8 cellular contexts compared by ENCODE assay signal in the genomic region with DNA sequence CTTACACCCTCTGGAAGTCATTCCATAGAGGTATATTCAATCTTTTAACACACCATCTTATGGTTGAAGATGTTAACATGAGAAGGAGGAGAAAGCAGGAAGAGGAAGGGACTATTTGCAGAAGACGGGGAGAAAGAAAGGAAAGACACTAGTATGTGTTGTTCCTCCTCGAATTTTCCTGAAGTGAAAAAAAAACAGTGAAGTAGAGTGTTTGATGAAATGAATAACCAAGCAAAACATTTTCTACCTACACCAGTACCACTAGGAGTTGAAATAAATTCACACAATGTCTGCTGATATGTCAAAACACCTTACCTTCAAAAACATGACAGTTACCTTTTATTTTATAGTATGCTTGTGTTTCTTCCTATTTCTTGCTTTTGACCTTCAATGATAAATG. TPM values are rescaled to one million over a fixed set of nuclear protein-coding genes. Genes with fewer than 3 reads are reported as not detected.
DNase-seq lines count a peak whose midpoint lies in the region; ATAC-seq and TF ChIP-seq lines count a peak whose summit lies in the region.

No MANE protein-coding gene starts in this region.

- no peaks in the 10 kb centered on the region for H3K9me3 ChIP-seq in hepatocyte (ENCODE audit: low read depth)
- H3K9me3 ChIP-seq in stomach = no peaks in the 10 kb centered on the region

- H3K4me3 ChIP-seq in hepatocyte (peak overlapping the region; percentile 90), stomach (peak overlapping the region in 3 of 4 donors; percentile 81 to 97 (median 95))

- peaks cover 60% of the 10 kb centered on the region for H3K79me2 ChIP-seq in hepatocyte

- no peaks in the 10 kb centered on the region for H3K9me3 Mint-ChIP-seq in activated T-cell treated with anti-CD3 and anti-CD28 coated beads, Interleukin-2, amount 50 U/mL, for 4 hours
- H3K9me3 Mint-ChIP-seq in activated CD8-positive, alpha-beta T cell treated with anti-CD3 and anti-CD28 coated beads, Interleukin-2, amount 10 ng/mL, durations not matched to agents 7 days and 5 days (ENCODE audit: insufficient read depth) = no peaks in the 10 kb centered on the region

- no peaks in the 10 kb centered on the region for H3K27me3 ChIP-seq in hepatocyte
- no peaks in the 10 kb centered on the region for H3K27me3 ChIP-seq in stomach

- peak overlapping the region; percentile 88 for H2AFZ ChIP-seq in hepatocyte

- peak overlapping the region; percentile 100 for H3K27ac Mint-ChIP-seq in activated CD8-positive, alpha-beta T cell treated with anti-CD3 and anti-CD28 coated beads, Interleukin-2, amount 10 ng/mL, durations not matched to agents 7 days and 5 days

- TF ChIP-seq CTCF in hepatocyte (IDR thresholded peaks at IDR 0.05; ENCODE audit: poor library complexity) = no peak
- TF ChIP-seq CTCF in stomach (IDR thresholded peaks at IDR 0.05) = no peak

- POLR2A ChIA-PET in activated CD8-positive, alpha-beta T cell treated with anti-CD3 and anti-CD28 coated beads, Interleukin-2, amount 10 ng/mL, durations not matched to agents 7 days and 5 days (lab: Charles Lee) = no interaction called here

- H3K4me1 ChIP-seq in hepatocyte (ENCODE audit: insufficient read depth) (peaks cover 19% of the 10 kb centered on the region), stomach (peaks cover 17 to 45% (median 35%) of the 10 kb centered on the region in 4 donors)

- no peak for TF ChIP-seq POLR2A in stomach (IDR thresholded peaks at IDR 0.05)

- 58% methylated on average over 2 of the region's 2 CpGs for WGBS in hepatocyte (ENCODE audit: low lambda C conversion rate, missing lambda C conversion rate)
- 30 to 46% (median 44%) methylated on average over 2 of the region's 2 CpGs for WGBS in stomach, 5 donors

- no peaks in the 10 kb centered on the region for H3K27me3 Mint-ChIP-seq in activated T-cell treated with anti-CD3 and anti-CD28 coated beads, Interleukin-2, amount 50 U/mL, for 4 hours (ENCODE audit: low read depth)
- H3K27me3 Mint-ChIP-seq in activated CD8-positive, alpha-beta T cell treated with anti-CD3 and anti-CD28 coated beads, Interleukin-2, amount 10 ng/mL, durations not matched to agents 7 days and 5 days (ENCODE audit: low read depth) = no peaks in the 10 kb centered on the region

- no peaks in the 10 kb centered on the region for H3K9me2 ChIP-seq in hepatocyte (replicated peaks; ENCODE audit: insufficient read depth)

- CTCF ChIA-PET in activated CD8-positive, alpha-beta T cell treated with anti-CD3 and anti-CD28 coated beads, Interleukin-2, amount 10 ng/mL, durations not matched to agents 7 days and 5 days (lab: Charles Lee) = no interaction called here

- peaks cover 31% of the 10 kb centered on the region for H3K36me3 Mint-ChIP-seq in activated T-cell treated with anti-CD3 and anti-CD28 coated beads, Interleukin-2, amount 50 U/mL, for 4 hours (ENCODE audit: insufficient read depth)
- H3K36me3 Mint-ChIP-seq in activated CD8-positive, alpha-beta T cell treated with anti-CD3 and anti-CD28 coated beads, Interleukin-2, amount 10 ng/mL, durations not matched to agents 7 days and 5 days (ENCODE audit: low read depth) = peaks cover 49% of the 10 kb centered on the region

- peaks cover 18% of the 10 kb centered on the region for H4K20me1 ChIP-seq in hepatocyte (ENCODE audit: insufficient read depth, poor library complexity, severe bottlenecking)

- H3K4me3 Mint-ChIP-seq in activated T-cell treated with anti-CD3 and anti-CD28 coated beads, Interleukin-2, amount 50 U/mL, for 4 hours = peak overlapping the region; percentile 94
- H3K4me3 Mint-ChIP-seq in activated CD8-positive, alpha-beta T cell treated with anti-CD3 and anti-CD28 coated beads, Interleukin-2, amount 10 ng/mL, durations not matched to agents 7 days and 5 days = peak overlapping the region; percentile 100

- DNase-seq in activated T-cell treated with anti-CD3 and anti-CD28 coated beads, Interleukin-2, amount 50 U/mL, for 4 hours = no peak
- DNase-seq in activated T-cell treated with anti-CD3 and anti-CD28 coated beads for 4 hours (no peak), hepatocyte (ENCODE audit: low spot score) (no peak), stomach (no peak), D341Med (ENCODE audit: low spot score) (no peak)
- no peak for DNase-seq in activated CD8-positive, alpha-beta T cell treated with anti-CD3 and anti-CD28 coated beads, Interleukin-2, amount 10 ng/mL, durations not matched to agents 7 days and 5 days
- no peak for DNase-seq in activated CD8-positive, alpha-beta memory T cell treated with anti-CD3 and anti-CD28 coated beads, Interleukin-2, amount 50 U/mL, for 4 hours

- intact Hi-C loops in stomach (cut with DNase I; ENCODE audit: low total_unique reads) = no loop called here

- H3K36me3 ChIP-seq in hepatocyte (replicated peaks; ENCODE audit: insufficient read depth, low read depth) (no peaks in the 10 kb centered on the region), stomach (peaks cover 12 to 37% (median 35%) of the 10 kb centered on the region in 4 donors)

- no peak for TF ChIP-seq EP300 in stomach (IDR thresholded peaks at IDR 0.05)

- ATAC-seq in activated T-cell treated with anti-CD3 and anti-CD28 coated beads, Interleukin-2, amount 50 U/mL, for 4 hours = no peak
- ATAC-seq in activated CD8-positive, alpha-beta T cell treated with anti-CD3 and anti-CD28 coated beads, Interleukin-2, amount 10 ng/mL, durations not matched to agents 7 days and 5 days = no peak
- ATAC-seq in GM18517 (IDR thresholded peaks at IDR 0.05; ENCODE audit: unreplicated experiment) = no peak

- peak overlapping the region; percentile 82 for H3K4me2 ChIP-seq in hepatocyte

- H3K4me1 Mint-ChIP-seq in activated T-cell treated with anti-CD3 and anti-CD28 coated beads, Interleukin-2, amount 50 U/mL, for 4 hours (ENCODE audit: low read depth) = peaks cover 45% of the 10 kb centered on the region
- H3K4me1 Mint-ChIP-seq in activated CD8-positive, alpha-beta T cell treated with anti-CD3 and anti-CD28 coated beads, Interleukin-2, amount 10 ng/mL, durations not matched to agents 7 days and 5 days (ENCODE audit: low read depth) = peaks cover 48% of the 10 kb centered on the region

- H3K27ac ChIP-seq in hepatocyte (peak overlapping the region; percentile 100), stomach (peak overlapping the region in 3 of 5 donors; percentile 97 to 98 (median 97))

RNA-seq across cellular contexts. Expression of gene CNOT2, which starts 1.4 kb away (rescaled TPM):
- total RNA-seq in activated T-cell treated with anti-CD3 and anti-CD28 coated beads, Interleukin-2, amount 50 U/mL, for 4 hours = 10 to 100 TPM; 60.4 to 66.5 (median 64.3) TPM
- total RNA-seq in activated CD8-positive, alpha-beta T cell treated with anti-CD3 and anti-CD28 coated beads, Interleukin-2, amount 10 ng/mL, durations not matched to agents 7 days and 5 days = 10 to 100 TPM; 76.2 to 78.2 TPM
- total RNA-seq in hepatocyte (154 and 158 TPM in 2 replicates), stomach (100 to 1,000 TPM in 3 of 5 donors, 10 to 100 TPM in 2; 18.0 to 237 (median 103) TPM)
- polyA plus RNA-seq in hepatocyte (67.3 and 84.2 TPM in 2 replicates), stomach (10 to 100 TPM; 22.4 to 31.3 (median 25.2) TPM)
